In the genomic region with DNA sequence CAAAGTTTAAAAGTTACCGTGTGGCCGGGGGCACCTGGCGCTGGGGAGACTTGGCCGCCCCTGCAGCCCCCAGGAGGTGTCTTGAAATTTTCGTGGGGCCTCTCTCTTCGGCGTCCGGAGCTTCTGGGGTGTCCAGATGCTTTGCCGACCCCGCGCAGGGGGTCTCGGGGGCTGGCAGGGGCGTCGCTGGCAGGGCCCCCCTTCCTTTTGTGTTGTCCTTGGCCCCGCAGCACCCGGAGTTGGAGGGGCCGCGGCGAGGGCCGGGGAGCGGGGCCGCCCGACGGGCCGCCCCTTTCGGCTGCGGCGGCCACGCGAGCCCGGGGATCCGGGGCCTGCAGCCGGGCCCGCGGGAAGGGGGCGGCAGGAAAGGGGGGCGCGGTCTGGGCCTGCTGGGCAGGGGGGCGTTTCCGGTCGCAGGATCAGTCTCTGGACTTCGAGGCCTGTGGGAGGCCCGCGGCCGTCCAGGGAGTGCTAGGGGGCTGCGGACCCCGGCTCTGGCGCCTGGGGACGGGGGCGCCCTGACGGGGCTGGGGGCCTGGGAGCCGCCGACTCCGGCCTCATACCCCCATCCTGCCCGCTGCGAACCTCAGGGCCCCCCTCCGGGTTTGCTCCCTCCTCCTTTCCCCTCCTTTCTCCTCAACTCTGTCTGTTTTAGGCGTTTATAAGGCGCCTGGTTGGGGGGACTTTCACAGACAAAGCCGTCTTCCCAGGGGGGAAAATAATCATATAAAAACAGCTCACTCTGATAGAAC, we compare ENCODE assay signal across 8 cellular contexts. TPM values are rescaled to one million over a fixed set of nuclear protein-coding genes. Genes with fewer than 3 reads are reported as not detected.
A peak's percentile ranks its signal among the peaks of the same experiment; 100 is the strongest.
DNase-seq lines count a peak whose midpoint lies in the region; ATAC-seq, FAIRE-seq and TF ChIP-seq lines count a peak whose summit lies in the region.

No MANE protein-coding gene starts in this region.

- POLR2A ChIA-PET in AG04449 (lab: Yijun Ruan, JAX), result interaction anchor here (1.1 to 1.2 kb wide), 2 partner anchors 14 to 16 kb away, joined by 4 to 5 read pairs; partner anchors contain the start of gene RANGAP1

- H3K79me2 ChIP-seq in GM23248 (ENCODE audit: insufficient read depth), result peaks cover 69% of the 10 kb centered on the region

- TF ChIP-seq CTCF in AG04449 (IDR thresholded peaks at IDR 0.05; ENCODE audit: insufficient read depth, low read length, missing control alignments) (no peak), ovary (IDR thresholded peaks at IDR 0.05) (no peak)

- no peaks in the 10 kb centered on the region for H3K9me3 ChIP-seq in GM23248 (ENCODE audit: low read depth)
- H3K9me3 ChIP-seq in ovary, result no peaks in the 10 kb centered on the region

- H3K27ac ChIP-seq in GM23248, result peak overlapping the region; percentile 57
- H3K27ac ChIP-seq in ovary, result peak overlapping the region; percentile 85 to 97

- no peak for ATAC-seq in HG03565 (IDR thresholded peaks at IDR 0.05; ENCODE audit: unreplicated experiment)
- no peak for ATAC-seq in HG03095 (IDR thresholded peaks at IDR 0.05; ENCODE audit: unreplicated experiment)

- 0 to 1% methylated on average over 11 to 47 of the region's 60 CpGs for WGBS in GM23248 (ENCODE audit: low coverage in 1 of 2, low lambda C conversion rate in 2 of 2, missing lambda C conversion rate in 2 of 2), 2 experiments
- WGBS in ovary, 3 donors, result 0 to 1% (median 0%) methylated on average over 35 to 60 of the region's 60 CpGs

- H3K27me3 ChIP-seq in GM23248 (replicated peaks; ENCODE audit: insufficient read depth) (no peaks in the 10 kb centered on the region), ovary (no peaks in the 10 kb centered on the region)

- no peaks in the 10 kb centered on the region for H3K9me2 ChIP-seq in GM23248 (ENCODE audit: insufficient read depth)

- no peak for TF ChIP-seq POLR2A in ovary (IDR thresholded peaks at IDR 0.05)

- H3K9ac ChIP-seq in GM23248, result peak overlapping the region; percentile 96

- DNase-seq in AG04449 (ENCODE audit: low read depth, low spot score) (no peak), GM23248 (peak; percentile 41), frontal cortex (ENCODE audit: low spot score in 2 of 2) (peak; percentile 58 to 73), ovary (peak in 4 of 5 donors; percentile 31 to 61 (median 50)), NCI-H2029 (lab: John Stamatoyannopoulos, UW) (no peak)
- DNase-seq in activated T-cell treated with anti-CD3 and anti-CD28 coated beads, Interleukin-2, amount 50 U/mL, for 48 hours, result peak; percentile 32 to 33

- H3K4me3 ChIP-seq in AG04449 (ENCODE audit: low read depth, low read length), result peak overlapping the region; percentile 73
- H3K4me3 ChIP-seq in GM23248, result peak overlapping the region; percentile 79
- peak overlapping the region; percentile 86 for H3K4me3 ChIP-seq in ovary

- FAIRE-seq in frontal cortex (lab: Jason Lieb, UNC), result no peak

- TF ChIP-seq EP300 in ovary (IDR thresholded peaks at IDR 0.05), result no peak

- CTCF ChIA-PET in AG04449 (lab: Yijun Ruan, JAX), result interaction anchor here (0.7 to 1.8 kb wide), 7 partner anchors 9 to 79 kb away, joined by 3 to 6 read pairs (median 4); partner anchors contain the start of genes RANGAP1 and TEF

- H3K36me3 ChIP-seq in GM23248 (ENCODE audit: low read depth) (no peaks in the 10 kb centered on the region), ovary (no peaks in the 10 kb centered on the region)

- H3F3A ChIP-seq in GM23248 (ENCODE audit: insufficient read depth), result peaks cover 29% of the 10 kb centered on the region

- intact Hi-C loops in ovary (cut with DNase I), result loop anchor here in 1 of 4 donors (5.0 kb wide), 1 partner anchor 55 kb away; no protein-coding TSS in a partner anchor

- in situ Hi-C loops in GM23248 (cut with MboI), result no loop called here

- H4K20me1 ChIP-seq in GM23248 (ENCODE audit: insufficient read depth), result no peaks in the 10 kb centered on the region

- peak overlapping the region; percentile 94 for H3K4me2 ChIP-seq in GM23248 (ENCODE audit: unreplicated experiment)

- H2AFZ ChIP-seq in GM23248, result peak overlapping the region; percentile 92

- H3K4me1 ChIP-seq in GM23248 (ENCODE audit: insufficient read depth) (peaks cover 25% of the 10 kb centered on the region), ovary (ENCODE audit: insufficient read depth) (peaks cover 6% of the 10 kb centered on the region)

RNA-seq across cellular contexts. Expression of gene ZC3H7B, which starts 0.9 kb away (rescaled TPM):
- total RNA-seq in GM23248 (2014; rRNA removed; shearing (Covaris generic)), result 54.8 and 54.9 TPM in 2 replicates
- polyA plus RNA-seq in GM23248 (2016; fragmentation: Nextera tagmentation; extraction: Ambion mirVana) (5.3 and 5.4 TPM in 2 replicates), ovary (10 to 100 TPM; 30.7 to 63.1 TPM)
- total RNA-seq in frontal cortex (48.5 TPM), ovary (10 to 100 TPM; 27.3 to 96.5 (median 88.0) TPM)

RNA-seq across cellular contexts. Expression of gene RANGAP1, which starts 16.2 kb away (rescaled TPM):
- 73.5 and 79.2 TPM in 2 replicates for total RNA-seq in GM23248 (2014; rRNA removed; shearing (Covaris generic))
- 52.3 and 54.6 TPM in 2 replicates for polyA plus RNA-seq in GM23248 (2016; fragmentation: Nextera tagmentation; extraction: Ambion mirVana)
- total RNA-seq in frontal cortex, result 33.0 TPM
- 10 to 100 TPM; 17.2 to 37.9 (median 33.7) TPM for total RNA-seq in ovary
- polyA plus RNA-seq in ovary, result 10 to 100 TPM; 27.4 to 31.5 TPM

Comparison
In these comparisons a context has a peak if more than half of its experiments do, and no peak if none do; other contexts are left out.
1. DNase-seq: peak in GM23248 (single experiment), activated T-cell treated with anti-CD3 and anti-CD28 coated beads, Interleukin-2, amount 50 U/mL, for 48 hours (2 of 2), frontal cortex (2 of 2) and ovary (4 of 5); none in AG04449 (single experiment) and NCI-H2029 (single experiment).
2. Peak in every context shown above with its lines, with median percentiles within 50 percentile points of each other: H3K4me3 ChIP-seq.